8 cellular contexts compared by ENCODE assay signal in genomic region chr16:10514369-10515055, GRCh38.
DNase-seq lines count a peak whose midpoint lies in the region; ATAC-seq and TF ChIP-seq lines count a peak whose summit lies in the region.

No MANE protein-coding gene starts in this region.

- no peak for TF ChIP-seq EP300 in SK-N-SH (IDR thresholded peaks at IDR 0.05; ENCODE audit: borderline replicate concordance in 1 of 2, low read depth in 1 of 2, low read length in 1 of 2)

- H3K27me3 ChIP-seq in SK-N-SH (ENCODE audit: insufficient read depth) (no peaks in the 10 kb centered on the region), body of pancreas (no peaks in the 10 kb centered on the region)

- H3K4me1 ChIP-seq in SK-N-SH (ENCODE audit: control insufficient read depth in 1 of 2, insufficient read depth in 2 of 2, low read depth in 1 of 2, low read length in 1 of 2): no peaks in the 10 kb centered on the region; a peak in 1 of 4 replicates
- peaks cover 21% of the 10 kb centered on the region for H3K4me1 ChIP-seq in body of pancreas

- H3K9me3 ChIP-seq in SK-N-SH (no peaks in the 10 kb centered on the region), body of pancreas (no peaks in the 10 kb centered on the region)

- H2AFZ ChIP-seq in SK-N-SH (ENCODE audit: low read depth): no peak overlapping the region

- no peak overlapping the region for H3K9ac ChIP-seq in SK-N-SH

- 47% methylated on average over 6 of the region's 6 CpGs for WGBS in SK-N-SH (ENCODE audit: low lambda C conversion rate)
- WGBS in body of pancreas, 2 donors: 9 to 12% methylated on average over 6 of the region's 6 CpGs

- H3F3A ChIP-seq in SK-N-SH (replicated peaks; ENCODE audit: insufficient read depth): no peaks in the 10 kb centered on the region

- H3K36me3 ChIP-seq in SK-N-SH (replicated peaks in 1 of 2; ENCODE audit: control insufficient read depth in 1 of 2, insufficient read depth in 2 of 2, low read length in 1 of 2): no peaks in the 10 kb centered on the region
- no peaks in the 10 kb centered on the region for H3K36me3 ChIP-seq in body of pancreas (replicated peaks in 1 of 2; ENCODE audit: insufficient read depth in 1 of 2, low read depth in 2 of 2)

- H3K9me2 ChIP-seq in SK-N-SH: no peaks in the 10 kb centered on the region

- peak; percentile 58 for DNase-seq in ELF-1 (ENCODE audit: low read depth, low spot score)
- DNase-seq in LHCN-M2 (ENCODE audit: low read depth): peak; percentile 70
- peak; percentile 62 for DNase-seq in SK-N-SH
- DNase-seq in body of pancreas: peak; percentile 73 to 80 (median 76)
- peak; percentile 69 for DNase-seq in inferior parietal cortex (ENCODE audit: extremely low spot score)
- DNase-seq in stimulated activated CD4-positive, alpha-beta T cell treated with anti-CD3 and anti-CD28 coated beads, Interleukin-1b, Interleukin-23, amount 100 ng/mL, for 4 hours (ENCODE audit: low read depth in 2 of 2): peak; percentile 9 to 22

- H3K27ac ChIP-seq in SK-N-SH (ENCODE audit: low read depth in 2 of 2, low read length in 1 of 2) (no peak overlapping the region), body of pancreas (peak overlapping the region; percentile 39 to 66 (median 49))

- CTCF ChIA-PET in SK-N-SH (lab: Yijun Ruan, JAX): interaction anchor here (0.6 to 16.7 kb wide), 51 partner anchors 9 to 437 kb away, joined by 3 to 305 read pairs (median 4); partner anchors contain the start of gene NUBP1

- TF ChIP-seq RAD21 in SK-N-SH (IDR thresholded peaks at IDR 0.05; ENCODE audit: low read length): peak; percentile 80

- H3K4me2 ChIP-seq in SK-N-SH: no peak overlapping the region

- H3K79me2 ChIP-seq in SK-N-SH (ENCODE audit: insufficient read depth): no peaks in the 10 kb centered on the region

- H4K20me1 ChIP-seq in SK-N-SH (ENCODE audit: insufficient read depth): no peaks in the 10 kb centered on the region

- intact Hi-C loops in body of pancreas (cut with DNase I): loop anchor here (5.0 to 10.0 kb wide), 4 partner anchors 197 to 410 kb away; no protein-coding TSS in a partner anchor

- POLR2A ChIA-PET in SK-N-SH (lab: Yijun Ruan, JAX): interaction anchor here (0.6 kb wide), 1 partner anchor 251 kb away, joined by 7 read pairs; no protein-coding TSS in a partner anchor

- TF ChIP-seq CTCF in SK-N-SH (IDR thresholded peaks at IDR 0.05) (peak; percentile 74), body of pancreas (IDR thresholded peaks at IDR 0.05) (peak; percentile 50 to 85 (median 74))

- ATAC-seq in body of pancreas (peak; percentile 85), HG03342 (IDR thresholded peaks at IDR 0.05; ENCODE audit: unreplicated experiment) (no peak), GM19455 (IDR thresholded peaks at IDR 0.05; ENCODE audit: unreplicated experiment) (no peak)

- peak overlapping the region in 1 of 2 experiments; percentile 19; a peak in 1 of 4 replicates for H3K4me3 ChIP-seq in SK-N-SH (ENCODE audit: low read depth in 2 of 2, low read length in 1 of 2)
- no peak overlapping the region for H3K4me3 ChIP-seq in body of pancreas

- TF ChIP-seq POLR2A in body of pancreas (IDR thresholded peaks at IDR 0.05): no peak

TF ChIP-seq in SK-N-SH, 30 proteins besides CTCF, POLR2A, EP300 and RAD21:
- TF ChIP-seq NRF1 (IDR thresholded peaks at IDR 0.05; ENCODE audit: low read depth, low read length) (no peak), SMC3 (IDR thresholded peaks at IDR 0.05; ENCODE audit: low read depth, low read length) (peak; percentile 78), FOXJ3 (CRISPR knock-in tag; IDR thresholded peaks at IDR 0.05) (no peak)

Comparison
In these comparisons a context has a peak if more than half of its experiments do, and no peak if none do; other contexts are left out.
1. DNase-seq: peak in every context shown above with its lines; median percentile 76 in body of pancreas; 70 in LHCN-M2; 69 in inferior parietal cortex; 62 in SK-N-SH; 58 in ELF-1; 16 in stimulated activated CD4-positive, alpha-beta T cell treated with anti-CD3 and anti-CD28 coated beads, Interleukin-1b, Interleukin-23, amount 100 ng/mL, for 4 hours.
2. H3K27ac ChIP-seq: peak in body of pancreas (4 of 4); none in SK-N-SH (0 of 2).